ENCODE assay signal across 17 cellular contexts in genomic region chr11:117769530-117769929, GRCh38. TPM values are rescaled to one million over a fixed set of nuclear protein-coding genes. Genes with fewer than 3 reads are reported as not detected.
DNase-seq lines count a peak whose midpoint lies in the region; ATAC-seq, FAIRE-seq and TF ChIP-seq lines count a peak whose summit lies in the region.
"Had no signal": no experiment of that assay in that cellular context is flagged by ENCODE, and none has a peak within 500 bp of the region (broad histone marks: within the 10 kb centered on the region; RNA-seq: fewer than 3 reads in every experiment).

No MANE protein-coding gene starts in this region.

- H3K4me3 ChIP-seq in K562 (no peak overlapping the region), transverse colon (no peak overlapping the region), left ventricle myocardium inferior (no peak overlapping the region)
- H3K4me3 ChIP-seq: GM12878 had no signal

- H3K9me1 ChIP-seq in K562 (ENCODE audit: control insufficient read depth, insufficient read depth, low read length), result no peaks in the 10 kb centered on the region

- H4K20me1 ChIP-seq in K562 (replicated peaks; ENCODE audit: control insufficient read depth, insufficient read depth, low read length), result peaks cover 9% of the 10 kb centered on the region

- no peak for FAIRE-seq in K562 (lab: Jason Lieb, UNC)
- FAIRE-seq: GM12878, GM18507, HTR-8/SVneo had no signal

- H3K9me3 ChIP-seq in K562 (replicated peaks; ENCODE audit: control insufficient read depth, insufficient read depth, low read depth, low read length), result no peaks in the 10 kb centered on the region
- H3K9me3 ChIP-seq in transverse colon, result no peaks in the 10 kb centered on the region
- H3K9me3 ChIP-seq in left ventricle myocardium inferior (replicated peaks), result no peaks in the 10 kb centered on the region

- WGBS in K562 (ENCODE audit: insufficient coverage, low coverage, missing lambda C conversion rate), result 2% methylated on average over 2 of the region's 2 CpGs
- 76 to 96% methylated on average over 2 of the region's 2 CpGs for WGBS in transverse colon (ENCODE audit: low coverage in 1 of 2), 2 donors

- BruUV-seq in K562 (replicated peaks; lab: Mats Ljungman, UMichigan), result no TSS peak

- H3K27ac ChIP-seq in K562 (ENCODE audit: extremely low read depth, low read depth, low read length) (no peak overlapping the region), transverse colon (no peak overlapping the region), left ventricle myocardium inferior (replicated peaks) (no peak overlapping the region)

- H3K36me3 ChIP-seq in K562 (ENCODE audit: control insufficient read depth, insufficient read depth, low read length) (no peaks in the 10 kb centered on the region), transverse colon (no peaks in the 10 kb centered on the region), left ventricle myocardium inferior (no peaks in the 10 kb centered on the region)

- CTCF ChIA-PET in K562 (lab: Yijun Ruan, JAX; ENCODE audit: low intra/inter-chr PET ratio), result no interaction called here

- intact Hi-C loops in K562 (cut with micrococcal nuclease), result no loop called here
- intact Hi-C loops in transverse colon (cut with DNase I; ENCODE audit: low total_unique reads), result no loop called here
- intact Hi-C loops in left ventricle myocardium inferior (cut with micrococcal nuclease), result no loop called here

- peak; percentile 13 for DNase-seq in NCI-H82 (lab: John Stamatoyannopoulos, UW)
- no peak for DNase-seq in NCI-H82 treated with DMSO at 0.1 percent for 48 hours (lab: John Stamatoyannopoulos, UW; ENCODE audit: unreplicated experiment)
- no peak for DNase-seq in K562 (ENCODE audit: extremely low read depth in 1 of 4, low spot score in 3 of 4)
- DNase-seq in left kidney (ENCODE audit: low read depth, low spot score), result peak; percentile 25
- DNase-seq in transverse colon, result no peak
- no peak for DNase-seq in left ventricle myocardium inferior
- no peak for DNase-seq in T1000 (lab: John Stamatoyannopoulos, UW)
- DNase-seq: C1 segment of cervical spinal cord; CD4-positive, alpha-beta T cell; DMS79; HCEC 1CT; HFFc6 had no signal

- ATAC-seq in K562, result no peak
- ATAC-seq: GM12878 had no signal

- no peaks in the 10 kb centered on the region for H3K79me2 ChIP-seq in K562 (ENCODE audit: control insufficient read depth, insufficient read depth, low read length)

- no peaks in the 10 kb centered on the region for H3K4me1 ChIP-seq in K562 (replicated peaks in 1 of 2; ENCODE audit: control insufficient read depth in 2 of 2, insufficient read depth in 2 of 2, low read length in 2 of 2)
- H3K4me1 ChIP-seq in transverse colon, result no peaks in the 10 kb centered on the region
- no peaks in the 10 kb centered on the region for H3K4me1 ChIP-seq in left ventricle myocardium inferior

- H3K4me2 ChIP-seq in K562 (ENCODE audit: insufficient read depth, low read length), result no peak overlapping the region

- H2AFZ ChIP-seq in K562 (ENCODE audit: low read depth, low read length), result no peak overlapping the region

- TF ChIP-seq CTCF in K562 (IDR thresholded peaks at IDR 0.05 in 2 of 3, conservative IDR thresholded peaks at IDR 0.05 in 1 of 3; ENCODE audit: insufficient read depth in 2 of 3, low read depth in 1 of 3, low read length in 3 of 3), result no peak
- TF ChIP-seq CTCF in transverse colon (IDR thresholded peaks at IDR 0.05), result no peak
- TF ChIP-seq CTCF in left ventricle myocardium inferior (IDR thresholded peaks at IDR 0.05; ENCODE audit: borderline replicate concordance), result no peak

- H3K9ac ChIP-seq in K562 (ENCODE audit: insufficient read depth in 1 of 2, low read depth in 2 of 2, low read length in 2 of 2), result no peak overlapping the region

- TF ChIP-seq RAD21 in K562 (CRISPR knock-in tag; conservative IDR thresholded peaks at IDR 0.05 in 1 of 2, IDR thresholded peaks at IDR 0.05 in 1 of 2), result no peak

- TF ChIP-seq EP300 in K562 (IDR thresholded peaks at IDR 0.05; ENCODE audit: low read length) (no peak), transverse colon (IDR thresholded peaks at IDR 0.05; ENCODE audit: low read depth) (no peak)

- in situ Hi-C loops in K562 (cut with MboI), result no loop called here
- in situ Hi-C loops in transverse colon (cut with MboI; ENCODE audit: low pct_ligation_motif_present in 1 of 4, low pct_unique_long_range_greater_than_20kb in 1 of 4, low sequenced_read_pairs in 3 of 4), result no loop called here

- POLR2A ChIA-PET in K562 (lab: Yijun Ruan, JAX), result no interaction called here

- TF ChIP-seq POLR2A in K562 (conservative IDR thresholded peaks at IDR 0.05) (no peak), transverse colon (IDR thresholded peaks at IDR 0.05) (no peak)

- H3K27me3 ChIP-seq in K562 (ENCODE audit: control insufficient read depth in 2 of 2, insufficient read depth in 2 of 2, low read length in 2 of 2), result peaks cover 34 to 73% of the 10 kb centered on the region in 2 experiments; a peak in 4 of 5 replicates
- no peaks in the 10 kb centered on the region for H3K27me3 ChIP-seq in transverse colon
- peaks cover 4% of the 10 kb centered on the region for H3K27me3 ChIP-seq in left ventricle myocardium inferior (ENCODE audit: low read depth)

TF ChIP-seq in K562, 482 proteins besides CTCF, POLR2A, EP300 and RAD21:
- TF ChIP-seq RBM25 (IDR thresholded peaks at IDR 0.05; ENCODE audit: low read depth, low read length, severe bottlenecking) (peak; percentile 97), BCOR (IDR thresholded peaks at IDR 0.05) (0 out of 2 replicates have a peak, but pooled peaks have one; percentile 19), CBFA2T3 (IDR thresholded peaks at IDR 0.05) (no peak), KDM1A (IDR thresholded peaks at IDR 0.05) (peak in 1 of 2 experiments; percentile 19; a peak in 1 of 4 replicates), ZNF445 (CRISPR knock-in tag; IDR thresholded peaks at IDR 0.05; ENCODE audit: low read depth) (no peak), RCOR1 (IDR thresholded peaks at IDR 0.05; ENCODE audit: borderline replicate concordance in 1 of 2, low read depth in 2 of 2, low read length in 2 of 2) (peak in 1 of 2 experiments; percentile 38; a peak in 1 of 4 replicates)

RNA-seq across cellular contexts. Expression of gene DSCAML1, which starts 27.5 kb away (rescaled TPM):
- not detected in 2 replicates for total RNA-seq in K562 (2011; cell fraction: chromatin; rRNA removed; ENCODE audit: low replicate concordance)
- not detected in 2 replicates for total RNA-seq in K562 (2011; cell fraction: nucleolus; rRNA removed)
- total RNA-seq in K562 (2011; cell fraction: nucleoplasm; rRNA removed), result not detected in 2 replicates
- total RNA-seq in K562 (2014; rRNA removed), result not detected in 2 replicates
- not detected in 2 replicates for total RNA-seq in K562 (2014; rRNA removed; fragmentation: Illumina TruSeq; extraction: Trizol)
- not detected in 2 replicates for total RNA-seq in K562 (2015; rRNA removed; fragmentation: Illumina TruSeq; extraction: Trizol)
- not detected in 2 replicates for total RNA-seq in K562 (2021)
- not detected in 2 replicates for polyA plus RNA-seq in K562 (2011; rRNA removed)
- not detected in 2 replicates for polyA plus RNA-seq in K562 (2011; cell fraction: cytosol; rRNA removed)
- not detected in 2 replicates for polyA plus RNA-seq in K562 (2011; cell fraction: nucleus; rRNA removed)
- not detected in 2 replicates for polyA plus RNA-seq in K562 (2012)
- not detected in 2 replicates for polyA plus RNA-seq in K562 (2014; fragmentation: Illumina TruSeq; extraction: Trizol)
- polyA plus RNA-seq in K562 (2014; fragmentation: Nextera tagmentation; extraction: Ambion mirVana), result not detected
- polyA plus RNA-seq in K562 (2014; rRNA removed), result not detected in 2 replicates
- polyA minus RNA-seq in K562 (2011; rRNA and poly(A)+ RNA removed), result not detected in 2 replicates
- polyA minus RNA-seq in K562 (2011; cell fraction: cytosol; rRNA and poly(A)+ RNA removed), result not detected in 2 replicates
- polyA minus RNA-seq in K562 (2011; cell fraction: nucleus; rRNA and poly(A)+ RNA removed), result not detected in 2 replicates
- total RNA-seq in transverse colon, result 1 to 10 TPM; 2.9 to 5.8 (median 3.3) TPM
- total RNA-seq in left ventricle myocardium inferior, result 0.19 TPM
- total RNA-seq: G401, H4, HFFc6 had no signal

RNA-seq across cellular contexts. Expression of gene FXYD2, which starts 55.0 kb away (rescaled TPM):
- not detected in 2 replicates for total RNA-seq in K562 (2011; cell fraction: chromatin; rRNA removed; ENCODE audit: low replicate concordance)
- total RNA-seq in K562 (2011; cell fraction: nucleolus; rRNA removed), result not detected in 2 replicates
- total RNA-seq in K562 (2011; cell fraction: nucleoplasm; rRNA removed), result not detected in 2 replicates
- total RNA-seq in K562 (2014; rRNA removed) (not detected in 2 replicates), K562 (2014; rRNA removed; fragmentation: Illumina TruSeq; extraction: Trizol) (not detected in 2 replicates), K562 (2015; rRNA removed; fragmentation: Illumina TruSeq; extraction: Trizol) (not detected in 2 replicates), K562 (2021) (0.29 TPM in 1 of 2 replicates, not detected in the other), transverse colon (1 to 10 TPM in 2 of 4 donors, under 1 TPM in 1, not detected in 1; 0.64 to 1.2 (median 1.1) TPM), left ventricle myocardium inferior (1.3 TPM)
- polyA plus RNA-seq in K562 (2011; rRNA removed) (not detected in 2 replicates), K562 (2014; fragmentation: Illumina TruSeq; extraction: Trizol) (not detected in 2 replicates), K562 (2014; fragmentation: Nextera tagmentation; extraction: Ambion mirVana) (not detected), K562 (2014; rRNA removed) (not detected in 2 replicates)
- not detected in 2 replicates for polyA plus RNA-seq in K562 (2011; cell fraction: cytosol; rRNA removed)
- polyA plus RNA-seq in K562 (2011; cell fraction: nucleus; rRNA removed), result not detected in 2 replicates
- polyA plus RNA-seq in K562 (2012), result not detected in 2 replicates
- polyA minus RNA-seq in K562 (2011; rRNA and poly(A)+ RNA removed), result not detected in 2 replicates
- not detected in 2 replicates for polyA minus RNA-seq in K562 (2011; cell fraction: cytosol; rRNA and poly(A)+ RNA removed)
- polyA minus RNA-seq in K562 (2011; cell fraction: nucleus; rRNA and poly(A)+ RNA removed), result not detected in 2 replicates
- total RNA-seq: G401, H4 had no signal

Comparison
In these comparisons a context has a peak if more than half of its experiments do, and no peak if none do; other contexts are left out.
1. DNase-seq: peak in NCI-H82 (single experiment) and left kidney (single experiment); none in NCI-H82 treated with DMSO at 0.1 percent for 48 hours (single experiment), K562 (0 of 4), transverse colon (single experiment), left ventricle myocardium inferior (single experiment) and T1000 (single experiment).